In the genomic region with DNA sequence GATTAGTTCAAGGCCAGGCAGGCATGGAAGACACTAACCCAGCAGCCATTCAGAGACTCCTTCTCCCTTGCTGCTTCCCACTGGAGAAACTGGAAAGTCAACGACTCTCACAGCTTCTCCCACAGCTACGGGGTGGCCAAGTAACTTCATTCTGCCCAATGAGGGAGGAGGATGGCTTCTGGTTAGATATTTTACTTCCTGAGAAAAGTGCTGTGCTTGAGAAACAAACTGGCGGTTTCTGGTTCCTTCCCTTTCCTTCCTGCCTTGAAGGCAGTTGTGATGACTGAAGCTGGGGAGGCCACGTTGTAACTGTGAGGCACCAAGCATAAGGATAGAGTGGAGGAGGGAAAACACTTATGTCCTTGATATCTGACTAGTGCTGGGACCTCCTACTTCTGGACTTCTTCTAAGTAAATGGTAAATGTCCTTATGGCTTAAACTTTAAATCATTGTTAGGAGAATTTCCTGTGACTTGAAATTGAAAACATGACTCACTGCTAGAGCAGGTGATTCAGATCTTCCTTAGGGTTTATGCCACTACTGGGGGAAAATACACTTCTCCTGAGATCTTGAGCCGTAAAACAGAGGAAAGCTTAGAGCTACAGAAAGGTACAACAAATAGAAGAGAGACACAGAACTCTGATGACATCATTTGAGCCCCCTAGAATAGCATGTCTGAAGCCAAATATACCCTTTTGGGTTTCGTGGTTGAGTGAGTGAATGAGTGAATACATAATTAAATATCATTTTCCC, we compare ENCODE assay signal across 8 cellular contexts. TPM values are rescaled to one million over a fixed set of nuclear protein-coding genes. Genes with fewer than 3 reads are reported as not detected.
A peak's percentile ranks its signal among the peaks of the same experiment; 100 is the strongest.
DNase-seq lines count a peak whose midpoint lies in the region; ATAC-seq, FAIRE-seq and TF ChIP-seq lines count a peak whose summit lies in the region.

No MANE protein-coding gene starts in this region.

- intact Hi-C loops in GM12878 (cut with micrococcal nuclease; ENCODE audit: unreplicated experiment) (loop anchor here (1.0 to 5.0 kb wide), 4 partner anchors 23 to 324 kb away; a partner anchor contains a TSS), Caco-2 (cut with micrococcal nuclease; ENCODE audit: unreplicated experiment) (loop anchor here (1.0 to 2.0 kb wide), 4 partner anchors 8 to 129 kb away; a partner anchor contains a TSS)

- 3% methylated on average over 6 of the region's 6 CpGs for whole genome bisulfite sequencing in GM12878 (ENCODE audit: insufficient coverage, insufficient replicate concordance, low lambda C conversion rate, missing lambda C conversion rate)

- peak overlapping the region; percentile 20 for H2AFZ ChIP-seq in GM12878 (ENCODE audit: control insufficient read depth, low read depth, low read length)

- TF ChIP-seq RAD21 in GM12878 (IDR thresholded peaks at IDR 0.05; ENCODE audit: insufficient read depth, low read depth, low read length): no peak

- CTCF ChIA-PET in GM12878 (lab: Yijun Ruan, JAX) (interaction anchor here (0.6 to 8.9 kb wide), 18 partner anchors 8 to 514 kb away, joined by 3 to 120 read pairs (median 6); a partner anchor contains a TSS), Caco-2 (lab: Charles Lee) (interaction anchor here (0.7 to 1.4 kb wide), 3 partner anchors 47 to 127 kb away, joined by 3 to 5 read pairs (median 4); a partner anchor contains a TSS)

- no peak for TF ChIP-seq CTCF in GM12878 (IDR thresholded peaks at IDR 0.05 in 2 of 3, conservative IDR thresholded peaks at IDR 0.05 in 1 of 3; ENCODE audit: control insufficient read depth in 2 of 3, extremely low read depth in 1 of 3, insufficient read depth in 1 of 3, low read depth in 3 of 3, low read length in 3 of 3)
- TF ChIP-seq CTCF in Caco-2 (IDR thresholded peaks at IDR 0.05; ENCODE audit: insufficient read depth in 1 of 2, low read depth in 1 of 2, low read length in 1 of 2, severe bottlenecking in 1 of 2, unreplicated experiment in 1 of 2): no peak
- TF ChIP-seq CTCF in GM13977 (IDR thresholded peaks at IDR 0.05; ENCODE audit: extremely low read depth, insufficient read depth, missing control alignments): no peak

- H3K9me3 ChIP-seq in SK-N-MC (ENCODE audit: low read depth, low read length): no peaks in the 10 kb centered on the region
- H3K9me3 ChIP-seq in GM12878 (replicated peaks; ENCODE audit: control insufficient read depth, insufficient read depth, low read length): peaks cover 2% of the 10 kb centered on the region; the same call in 1 of the 3 replicates
- H3K9me3 ChIP-seq in muscle layer of duodenum (ENCODE audit: control insufficient read depth in 1 of 2, low read length in 2 of 2): peaks cover 0 to 4% of the 10 kb centered on the region in 2 donors
- H3K9me3 ChIP-seq in Caco-2: 0 out of 2 replicates have a peak, but pooled peaks cover 4% of the 10 kb centered on the region

- H3K4me1 Mint-ChIP-seq in Caco-2 (ENCODE audit: low read depth, unreplicated experiment): peaks cover 7% of the 10 kb centered on the region

- RAD21 ChIA-PET in GM12878 (lab: Charles Lee; ENCODE audit: unreplicated experiment): interaction anchor here (1.0 to 4.2 kb wide), 6 partner anchors 9 to 323 kb away, joined by 3 to 25 read pairs (median 6); a partner anchor contains a TSS

- peaks cover 20% of the 10 kb centered on the region for H3K9me3 Mint-ChIP-seq in Caco-2 (ENCODE audit: unreplicated experiment)

- H3K27me3 Mint-ChIP-seq in Caco-2 (ENCODE audit: insufficient read depth, unreplicated experiment): no peaks in the 10 kb centered on the region

- peak overlapping the region; percentile 0 for H3K4me2 ChIP-seq in GM12878 (ENCODE audit: control insufficient read depth, insufficient read depth)

- ATAC-seq in HG02884 (IDR thresholded peaks at IDR 0.05; ENCODE audit: unreplicated experiment) (peak; percentile 38), GM12878 (peak; percentile 20)

- H3K79me2 ChIP-seq in GM12878 (ENCODE audit: control insufficient read depth, insufficient read depth, low read length): no peaks in the 10 kb centered on the region

- DNase-seq in GDM1 (lab: John Stamatoyannopoulos, UW): peak; percentile 86
- DNase-seq in SK-N-MC (ENCODE audit: low read depth, low spot score): peak; percentile 53
- DNase-seq in GM12878 (ENCODE audit: low read depth, low spot score): no peak
- DNase-seq in Caco-2: no peak
- DNase-seq in GM13977 (ENCODE audit: low spot score): no peak
- DNase-seq in NCI-H524 treated with DMSO at 0.1 percent for 48 hours (lab: John Stamatoyannopoulos, UW): no peak

- H3K4me1 ChIP-seq in GM12878 (ENCODE audit: control insufficient read depth, insufficient read depth, low read length) (peaks cover 27% of the 10 kb centered on the region), muscle layer of duodenum (ENCODE audit: control insufficient read depth in 1 of 2, insufficient read depth in 2 of 2, low read length in 2 of 2) (peaks cover 4 to 15% of the 10 kb centered on the region in 2 donors), Caco-2 (peaks cover 4% of the 10 kb centered on the region; the same call in 1 of the 2 replicates)

- H3K9ac ChIP-seq in SK-N-MC (ENCODE audit: insufficient read length): peak overlapping the region; percentile 16
- no peak overlapping the region for H3K9ac ChIP-seq in GM12878 (ENCODE audit: control insufficient read depth, insufficient read depth, low read length)

- no peak overlapping the region for H3K27ac Mint-ChIP-seq in Caco-2 (ENCODE audit: unreplicated experiment)

- no TSS peak for BruUV-seq in GM12878 (replicated peaks; lab: Mats Ljungman, UMichigan)
- no TSS peak for BruUV-seq in Caco-2 (replicated peaks; lab: Mats Ljungman, UMichigan)

- peaks cover 0 to 2% of the 10 kb centered on the region in 2 experiments; a peak in 1 of 4 replicates for H3K27me3 ChIP-seq in GM12878 (replicated peaks in 1 of 2; ENCODE audit: control insufficient read depth in 2 of 2, insufficient read depth in 2 of 2, low read length in 1 of 2)
- no peaks in the 10 kb centered on the region for H3K27me3 ChIP-seq in muscle layer of duodenum (ENCODE audit: low read depth, low read length)
- H3K27me3 ChIP-seq in Caco-2 (replicated peaks; ENCODE audit: control insufficient read depth, insufficient read depth, low read length): no peaks in the 10 kb centered on the region

- POLR2A ChIA-PET in GM12878 (lab: Charles Lee): interaction anchor here (1.2 kb wide), 1 partner anchor 46 kb away, joined by 6 read pairs; a partner anchor contains a TSS
- POLR2A ChIA-PET in Caco-2 (lab: Charles Lee): no interaction called here

- TF ChIP-seq EP300 in GM12878 (IDR thresholded peaks at IDR 0.05; ENCODE audit: borderline replicate concordance in 1 of 2, control insufficient read depth in 1 of 2, low read depth in 2 of 2, low read length in 2 of 2): no peak

- in situ Hi-C loops in GM12878 (cut with MboI) (no loop called here), GM13977 (cut with MboI; ENCODE audit: low pct_unique_long_range_greater_than_20kb, low sequenced_read_pairs, unreplicated experiment) (no loop called here)

- no peak for TF ChIP-seq POLR2A in GM12878 (IDR thresholded peaks at IDR 0.05; ENCODE audit: low read depth, low read length)

- FAIRE-seq in GM12878 (lab: Jason Lieb, UNC): no peak

- peaks cover 3% of the 10 kb centered on the region; the same call in 1 of the 2 replicates for H3K36me3 ChIP-seq in SK-N-MC (ENCODE audit: insufficient read depth, low read length)
- no peaks in the 10 kb centered on the region for H3K36me3 ChIP-seq in GM12878 (ENCODE audit: control insufficient read depth in 2 of 2, insufficient read depth in 2 of 2, low read length in 1 of 2)
- peaks cover 0 to 3% of the 10 kb centered on the region in 2 donors for H3K36me3 ChIP-seq in muscle layer of duodenum (ENCODE audit: control insufficient read depth in 1 of 2, insufficient read depth in 2 of 2, low read length in 2 of 2)
- H3K36me3 ChIP-seq in Caco-2 (ENCODE audit: control insufficient read depth, insufficient read depth, low read length): no peaks in the 10 kb centered on the region

- H3K4me3 Mint-ChIP-seq in Caco-2 (ENCODE audit: unreplicated experiment): no peak overlapping the region

- SMC1A ChIA-PET in GM12878 (lab: Charles Lee; ENCODE audit: uncharacterized antibody, unreplicated experiment): interaction anchor here (0.9 to 7.6 kb wide), 9 partner anchors 9 to 127 kb away, joined by 3 to 67 read pairs (median 7); a partner anchor contains a TSS

- peak overlapping the region; percentile 85 for H3K27ac ChIP-seq in SK-N-MC
- no peak overlapping the region for H3K27ac ChIP-seq in GM12878 (ENCODE audit: control insufficient read depth, insufficient read depth)
- H3K27ac ChIP-seq in muscle layer of duodenum (ENCODE audit: low read length): peak overlapping the region; percentile 37

- H3K36me3 Mint-ChIP-seq in Caco-2 (ENCODE audit: insufficient read depth, unreplicated experiment): peaks cover 31% of the 10 kb centered on the region

- peak overlapping the region; percentile 39 for H3K4me3 ChIP-seq in SK-N-MC
- H3K4me3 ChIP-seq in GM12878: no peak overlapping the region
- no peak overlapping the region for H3K4me3 ChIP-seq in muscle layer of duodenum (ENCODE audit: low read depth in 1 of 2, low read length in 2 of 2)
- no peak overlapping the region for H3K4me3 ChIP-seq in Caco-2 (ENCODE audit: low read depth, low read length)

- no peaks in the 10 kb centered on the region for H4K20me1 ChIP-seq in GM12878 (ENCODE audit: control insufficient read depth, insufficient read depth)

RNA-seq across cellular contexts. Expression of a gene that starts 3.1 kb away (rescaled TPM):
- total RNA-seq in GM12878 (2013; cell fraction: nucleolus; rRNA removed): 3.0 and 3.9 TPM in 2 replicates
- total RNA-seq in GM12878 (2014; rRNA removed) (2.6 and 3.2 TPM in 2 replicates), GM12878 (2014; rRNA removed; fragmentation: Illumina TruSeq; extraction: Trizol) (3.0 and 3.5 TPM in 2 replicates), GM12878 (2021) (3.4 and 4.5 TPM in 2 replicates), Caco-2 (2022) (61.3 and 70.9 TPM in 2 replicates)
- 8.0 TPM for polyA plus RNA-seq in GM12878 (2011; ENCODE audit: low read depth)
- polyA plus RNA-seq in GM12878 (2011; rRNA removed) (0.68 and 1.0 TPM in 2 replicates), GM12878 (2014; fragmentation: Illumina TruSeq; extraction: Trizol) (5.2 and 5.5 TPM in 2 replicates), GM12878 (2014; fragmentation: Nextera tagmentation; extraction: Ambion mirVana) (10 to 100 TPM in 1 of 2 experiments, 1 to 10 TPM in 1; 5.8 to 11.9 TPM), GM12878 (2014; rRNA removed) (2.2 and 2.6 TPM in 2 replicates), GM12878 (2016; fragmentation: Nextera tagmentation; extraction: Ambion mirVana) (1 to 10 TPM; 3.0 to 4.5 TPM)
- 1.4 and 1.8 TPM in 2 replicates for polyA plus RNA-seq in GM12878 (2011; cell fraction: cytosol; rRNA removed)
- 1.1 and 1.2 TPM in 2 replicates for polyA plus RNA-seq in GM12878 (2011; cell fraction: nucleus; rRNA removed)
- polyA plus RNA-seq in GM12878 (2012): 9.2 and 13.1 TPM in 2 replicates
- polyA minus RNA-seq in GM12878 (2011; rRNA and poly(A)+ RNA removed): 0.44 and 2.1 TPM in 2 replicates
- polyA minus RNA-seq in GM12878 (2011; cell fraction: cytosol; rRNA and poly(A)+ RNA removed): 0.62 and 1.5 TPM in 2 replicates
- polyA minus RNA-seq in GM12878 (2011; cell fraction: nucleus; rRNA and poly(A)+ RNA removed): 0.12 and 0.48 TPM in 2 replicates

RNA-seq across cellular contexts. Expression of a gene that starts 47.1 kb away (rescaled TPM):
- 34.2 and 34.7 TPM in 2 replicates for total RNA-seq in GM12878 (2013; cell fraction: nucleolus; rRNA removed)
- total RNA-seq in GM12878 (2014; rRNA removed): 19.7 and 30.8 TPM in 2 replicates
- 23.8 and 24.2 TPM in 2 replicates for total RNA-seq in GM12878 (2014; rRNA removed; fragmentation: Illumina TruSeq; extraction: Trizol)
- total RNA-seq in GM12878 (2021): 19.7 and 26.7 TPM in 2 replicates
- 16.1 TPM for polyA plus RNA-seq in GM12878 (2011; ENCODE audit: low read depth)
- polyA plus RNA-seq in GM12878 (2011; rRNA removed): 30.6 and 39.7 TPM in 2 replicates
- polyA plus RNA-seq in GM12878 (2011; cell fraction: cytosol; rRNA removed): 18.9 and 21.4 TPM in 2 replicates
- polyA plus RNA-seq in GM12878 (2011; cell fraction: nucleus; rRNA removed): 15.4 and 15.5 TPM in 2 replicates
- 15.4 and 19.5 TPM in 2 replicates for polyA plus RNA-seq in GM12878 (2012)
- 28.6 and 35.5 TPM in 2 replicates for polyA plus RNA-seq in GM12878 (2014; fragmentation: Illumina TruSeq; extraction: Trizol)
- polyA plus RNA-seq in GM12878 (2014; fragmentation: Nextera tagmentation; extraction: Ambion mirVana): 10 to 100 TPM; 28.1 to 34.4 TPM
- 13.2 and 14.1 TPM in 2 replicates for polyA plus RNA-seq in GM12878 (2014; rRNA removed)
- 10 to 100 TPM; 35.2 to 41.8 TPM for polyA plus RNA-seq in GM12878 (2016; fragmentation: Nextera tagmentation; extraction: Ambion mirVana)
- polyA minus RNA-seq in GM12878 (2011; rRNA and poly(A)+ RNA removed): 27.2 and 29.3 TPM in 2 replicates
- 8.7 and 11.3 TPM in 2 replicates for polyA minus RNA-seq in GM12878 (2011; cell fraction: cytosol; rRNA and poly(A)+ RNA removed)
- 9.4 and 16.6 TPM in 2 replicates for polyA minus RNA-seq in GM12878 (2011; cell fraction: nucleus; rRNA and poly(A)+ RNA removed)
- 35.1 and 38.7 TPM in 2 replicates for total RNA-seq in Caco-2 (2022)

RNA-seq across cellular contexts. Expression of a gene that starts 58.0 kb away (rescaled TPM):
- total RNA-seq in GM12878 (2013; cell fraction: nucleolus; rRNA removed): not detected in 2 replicates
- total RNA-seq in GM12878 (2014; rRNA removed) (0.06 TPM in 1 of 2 replicates, not detected in the other), GM12878 (2014; rRNA removed; fragmentation: Illumina TruSeq; extraction: Trizol) (not detected in 2 replicates), GM12878 (2021) (0.03 TPM in 1 of 2 replicates, not detected in the other), Caco-2 (2022) (not detected in 2 replicates)
- 0.16 TPM for polyA plus RNA-seq in GM12878 (2011; ENCODE audit: low read depth)
- polyA plus RNA-seq in GM12878 (2011; rRNA removed) (0.10 TPM in 1 of 2 replicates, not detected in the other), GM12878 (2014; fragmentation: Illumina TruSeq; extraction: Trizol) (not detected in 2 replicates), GM12878 (2014; fragmentation: Nextera tagmentation; extraction: Ambion mirVana) (under 1 TPM in 1 of 2 experiments, not detected in 1; 0.05 TPM), GM12878 (2014; rRNA removed) (0.01 TPM in 1 of 2 replicates, not detected in the other), GM12878 (2016; fragmentation: Nextera tagmentation; extraction: Ambion mirVana) (under 1 TPM in 1 of 2 experiments, not detected in 1; 0.14 TPM)
- polyA plus RNA-seq in GM12878 (2011; cell fraction: cytosol; rRNA removed): 0.02 TPM in 1 of 2 replicates, not detected in the other
- 0.03 TPM in 1 of 2 replicates, not detected in the other for polyA plus RNA-seq in GM12878 (2011; cell fraction: nucleus; rRNA removed)
- 0.11 and 0.18 TPM in 2 replicates for polyA plus RNA-seq in GM12878 (2012)
- polyA minus RNA-seq in GM12878 (2011; rRNA and poly(A)+ RNA removed): not detected in 2 replicates
- polyA minus RNA-seq in GM12878 (2011; cell fraction: cytosol; rRNA and poly(A)+ RNA removed): not detected in 2 replicates
- polyA minus RNA-seq in GM12878 (2011; cell fraction: nucleus; rRNA and poly(A)+ RNA removed): not detected in 2 replicates

Comparison
In these comparisons a context has a peak if more than half of its experiments do, and no peak if none do; other contexts are left out.
1. DNase-seq: peak in GDM1 (single experiment) and SK-N-MC (single experiment); none in GM12878 (single experiment), Caco-2 (0 of 2), GM13977 (single experiment) and NCI-H524 treated with DMSO at 0.1 percent for 48 hours (single experiment).
2. RNA of a gene that starts 3.1 kb away (total RNA-seq): 61.3 to 70.9 TPM in Caco-2; 2.6 to 4.5 TPM in GM12878; every median in the first group is over 10 times any median in the second.